21 cellular contexts compared by ENCODE assay signal in the genomic region with DNA sequence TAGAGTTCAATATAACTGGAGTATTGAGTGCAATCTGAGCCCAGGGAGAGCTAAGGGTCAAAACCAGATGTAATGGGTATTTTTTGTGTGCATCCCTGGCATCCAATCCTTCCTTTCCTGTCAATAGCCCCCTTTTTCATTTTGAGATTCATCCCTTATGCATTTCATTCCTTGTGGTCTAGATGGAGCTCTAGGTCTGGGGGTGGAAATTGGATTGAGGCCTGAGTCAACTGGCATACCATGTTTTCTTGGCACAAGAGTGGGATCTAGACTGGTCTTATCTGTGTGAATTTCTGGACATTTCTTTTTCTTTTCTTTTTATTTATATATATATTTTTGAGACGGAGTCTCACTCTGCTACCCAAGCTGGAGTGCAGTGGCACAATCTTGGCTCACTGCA.
DNase-seq lines count a peak whose midpoint lies in the region; ATAC-seq, FAIRE-seq and TF ChIP-seq lines count a peak whose summit lies in the region.
"Had no signal": no experiment of that assay in that cellular context is flagged by ENCODE, and none has a peak within 500 bp of the region (broad histone marks: within the 10 kb centered on the region; RNA-seq: fewer than 3 reads in every experiment).

No MANE protein-coding gene starts in this region.

- POLR2A ChIA-PET in A673 (lab: Charles Lee; ENCODE audit: low non-redundant PET) = no interaction called here

- no peak overlapping the region for H3K4me3 ChIP-seq in A673 (ENCODE audit: low read depth, low read length, poor library complexity, severe bottlenecking)
- H3K4me3 ChIP-seq: transverse colon had no signal

- no peak overlapping the region for H3K27ac ChIP-seq in A673 (ENCODE audit: low read depth, low read length, poor library complexity, severe bottlenecking)
- no peak overlapping the region for H3K27ac ChIP-seq in foreskin keratinocyte
- H3K27ac ChIP-seq: HL-60, parathyroid adenoma, transverse colon had no signal

- peak; percentile 39; the same call in 1 of the 2 replicates for TF ChIP-seq CTCF in A673 (conservative IDR thresholded peaks at IDR 0.05; ENCODE audit: low read depth, low read length)
- peak; percentile 38 for TF ChIP-seq CTCF in D721Med (IDR thresholded peaks at IDR 0.05; ENCODE audit: insufficient read depth, missing control alignments)
- peak; percentile 51 for TF ChIP-seq CTCF in foreskin keratinocyte (conservative IDR thresholded peaks at IDR 0.05)

- no peaks in the 10 kb centered on the region for H3K36me3 ChIP-seq in A673 (ENCODE audit: insufficient read depth, low read length, poor library complexity, severe bottlenecking)
- H3K36me3 ChIP-seq: transverse colon had no signal

- no peaks in the 10 kb centered on the region for H3K4me1 ChIP-seq in A673 (ENCODE audit: insufficient read depth, low read length, poor library complexity, severe bottlenecking)
- peaks cover 17% of the 10 kb centered on the region for H3K4me1 ChIP-seq in foreskin keratinocyte
- H3K4me1 ChIP-seq: parathyroid adenoma, transverse colon had no signal

- H3K27me3 ChIP-seq in A673 (replicated peaks; ENCODE audit: insufficient read depth, low read depth, low read length, poor library complexity) = no peaks in the 10 kb centered on the region
- H3K27me3 ChIP-seq in foreskin keratinocyte = no peaks in the 10 kb centered on the region
- H3K27me3 ChIP-seq: transverse colon had no signal

- intact Hi-C loops in A673 (cut with micrococcal nuclease; ENCODE audit: unreplicated experiment) = no loop called here

- FAIRE-seq in D721Med (lab: Jason Lieb, UNC) = no peak
- FAIRE-seq: GM12892 had no signal

- DNase-seq in A673 (ENCODE audit: low spot score) (peak; percentile 27), D721Med (ENCODE audit: insufficient read length, low spot score) (no peak), OCI-M1 (lab: John Stamatoyannopoulos, UW) (peak; percentile 11), foreskin keratinocyte (no peak), UCSD-AML1 (lab: John Stamatoyannopoulos, UW; ENCODE audit: unreplicated experiment) (no peak), NOMO-1 treated with dmso at 0.1 percent for 144 hours (lab: John Stamatoyannopoulos, UW; ENCODE audit: unreplicated experiment) (no peak), hypothalamus (lab: John Stamatoyannopoulos, UW) (no peak)
- DNase-seq: activated naive CD8-positive, alpha-beta T cell treated with anti-CD3 and anti-CD28 coated beads for 36 hours; AML-193; HCEC 1CT; KBM-7; NCI-H2081; NCI-H526; stimulated activated CD4-positive, alpha-beta T cell treated with anti-CD3 and anti-CD28 coated beads, Interleukin-2, amount 100 ng/mL, for 24 hours; stimulated activated naive CD8-positive, alpha-beta T cell treated with anti-CD3 and anti-CD28 coated beads, Interleukin-15, Interleukin-2, amounts not matched to agents 100 U/mL and 50 U/mL, for 24 hours; T1000; transverse colon had no signal

- no TSS peak for BruUV-seq in A673 (replicated peaks; lab: Mats Ljungman, UMichigan)

- no peak for ATAC-seq in foreskin keratinocyte
- ATAC-seq: natural killer cell treated with Interleukin-12 subunit alpha and Interleukin-12 subunit beta and Interleukin-15 and Interleukin-18, amount 100 ng/mL, for 72 hours; stimulated activated naive CD8-positive, alpha-beta T cell treated with anti-CD3 and anti-CD28 coated beads, Interleukin-15, Interleukin-2, amounts not matched to agents 100 U/mL and 50 U/mL, for 24 hours had no signal

- CTCF ChIA-PET in A673 (lab: Charles Lee) = no interaction called here

- H3K9me3 ChIP-seq in A673 (ENCODE audit: low read depth, low read length, poor library complexity, severe bottlenecking) = no peaks in the 10 kb centered on the region
- H3K9me3 ChIP-seq: transverse colon had no signal

Comparison
In these comparisons a context has a peak if more than half of its experiments do, and no peak if none do; other contexts are left out.
1. DNase-seq: peak in A673 (single experiment) and OCI-M1 (single experiment); none in D721Med (single experiment), foreskin keratinocyte (0 of 2), UCSD-AML1 (single experiment), NOMO-1 treated with dmso at 0.1 percent for 144 hours (single experiment) and hypothalamus (0 of 51).
2. Peak in every context shown above with its lines, with median percentiles within 50 percentile points of each other: CTCF ChIP-seq.